ENCODE assay signal across 10 cellular contexts in the genomic region with DNA sequence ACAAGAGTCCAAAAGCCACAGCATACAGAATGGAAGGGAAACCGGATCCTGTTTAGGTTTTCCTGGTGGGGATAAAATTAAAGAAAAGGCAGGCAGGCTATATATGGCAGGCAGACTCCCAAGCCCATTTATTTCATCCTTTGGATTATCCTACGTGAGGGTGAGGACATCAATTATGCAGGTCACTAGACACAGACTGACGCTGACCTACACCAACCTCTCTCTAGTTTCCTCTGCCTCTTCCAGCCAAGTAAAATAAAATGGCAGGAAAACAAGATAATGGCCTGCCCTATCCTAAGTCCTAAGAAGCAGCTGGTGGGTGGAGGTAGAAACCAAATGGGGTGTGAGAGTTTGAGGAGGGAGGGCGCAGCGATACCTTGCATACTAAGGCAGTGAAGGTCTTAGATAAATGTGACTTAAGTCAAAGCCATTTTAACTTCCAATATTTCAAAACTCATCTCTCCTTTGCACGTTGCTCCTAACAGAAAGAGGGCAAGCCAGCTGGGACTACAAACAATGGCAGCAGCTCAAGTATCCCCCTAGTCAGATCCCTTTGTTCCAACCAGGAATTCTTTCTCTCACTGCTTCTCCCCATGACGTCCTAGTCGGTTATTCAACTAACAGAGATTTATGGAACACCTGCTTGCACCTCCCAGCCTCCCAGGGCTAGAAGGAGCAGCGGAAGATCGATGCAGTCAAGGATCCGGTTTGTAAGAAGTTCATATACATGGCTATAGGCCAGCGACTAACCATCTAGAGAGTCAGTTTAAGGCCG.
DNase-seq lines count a peak whose midpoint lies in the region; ATAC-seq lines count a peak whose summit lies in the region.
"Had no signal": no experiment of that assay in that cellular context is flagged by ENCODE, and none has a peak within 500 bp of the region (broad histone marks: within the 10 kb centered on the region; RNA-seq: fewer than 3 reads in every experiment).

No MANE protein-coding gene starts in this region.

- no peaks in the 10 kb centered on the region for H3K9me3 Mint-ChIP-seq in activated T-cell treated with anti-CD3 and anti-CD28 coated beads, Interleukin-2, amount 50 U/mL, for 72 hours
- no peaks in the 10 kb centered on the region for H3K9me3 Mint-ChIP-seq in activated T-cell treated with anti-CD3 and anti-CD28 coated beads, Interleukin-2, amount 50 U/mL, for 4 hours
- H3K9me3 Mint-ChIP-seq: activated naive CD4-positive, alpha-beta T cell treated with anti-CD3 and anti-CD28 coated beads, Interleukin-2, amount 50 U/mL, for 24 hours had no signal

- peak overlapping the region; percentile 13 for H3K27ac ChIP-seq in iPS-18a (ENCODE audit: low read length)
- peak overlapping the region; percentile 12 for H3K27ac ChIP-seq in temporal lobe (ENCODE audit: low read depth, low read length)

- no peaks in the 10 kb centered on the region for H3K27me3 ChIP-seq in adipocyte (replicated peaks; ENCODE audit: control insufficient read depth, insufficient read depth, low read length)
- H3K27me3 ChIP-seq in iPS-18a (ENCODE audit: control insufficient read depth, insufficient read depth, low read length) = no peaks in the 10 kb centered on the region

- H3K4me1 ChIP-seq in adipocyte (ENCODE audit: control insufficient read depth, insufficient read depth, low read length) = peaks cover 54% of the 10 kb centered on the region
- peaks cover 33% of the 10 kb centered on the region for H3K4me1 ChIP-seq in iPS-18a (ENCODE audit: control insufficient read depth, low read depth, low read length)

- no peak for DNase-seq in activated T-cell treated with anti-CD3 and anti-CD28 coated beads, Interleukin-2, amount 50 U/mL, for 72 hours
- no peak for DNase-seq in activated T-cell treated with anti-CD3 and anti-CD28 coated beads, Interleukin-2, amount 50 U/mL, for 4 hours
- DNase-seq in adipocyte (ENCODE audit: low read depth) (no peak), H4 (ENCODE audit: low spot score) (no peak)
- no peak for DNase-seq in stimulated activated CD4-positive, alpha-beta T cell treated with anti-CD3 and anti-CD28 coated beads, Interleukin-15, amount 100 ng/mL, for 24 hours
- no peak for DNase-seq in stimulated activated CD4-positive, alpha-beta T cell treated with anti-CD3 and anti-CD28 coated beads, Interleukin-2, amount 100 ng/mL, for 48 hours
- DNase-seq: Karpas-422 had no signal

- H3K36me3 ChIP-seq in adipocyte (ENCODE audit: control insufficient read depth, insufficient read depth, low read length, severe bottlenecking) (peaks cover 49% of the 10 kb centered on the region), iPS-18a (ENCODE audit: control insufficient read depth, low read depth, low read length) (peaks cover 4% of the 10 kb centered on the region)

- H3K4me3 Mint-ChIP-seq in activated T-cell treated with anti-CD3 and anti-CD28 coated beads, Interleukin-2, amount 50 U/mL, for 72 hours = no peak overlapping the region
- H3K4me3 Mint-ChIP-seq in activated T-cell treated with anti-CD3 and anti-CD28 coated beads, Interleukin-2, amount 50 U/mL, for 4 hours = no peak overlapping the region
- H3K4me3 Mint-ChIP-seq: activated naive CD4-positive, alpha-beta T cell treated with anti-CD3 and anti-CD28 coated beads, Interleukin-2, amount 50 U/mL, for 24 hours had no signal

- peaks cover 28% of the 10 kb centered on the region for H3K4me1 Mint-ChIP-seq in activated T-cell treated with anti-CD3 and anti-CD28 coated beads, Interleukin-2, amount 50 U/mL, for 72 hours (ENCODE audit: low read depth)
- H3K4me1 Mint-ChIP-seq in activated T-cell treated with anti-CD3 and anti-CD28 coated beads, Interleukin-2, amount 50 U/mL, for 4 hours (ENCODE audit: low read depth) = peaks cover 31% of the 10 kb centered on the region

- no peak for ATAC-seq in activated T-cell treated with anti-CD3 and anti-CD28 coated beads, Interleukin-2, amount 50 U/mL, for 72 hours (replicated peaks in 1 of 2)
- ATAC-seq in activated T-cell treated with anti-CD3 and anti-CD28 coated beads, Interleukin-2, amount 50 U/mL, for 4 hours = no peak

- no peaks in the 10 kb centered on the region for H3K27me3 Mint-ChIP-seq in activated T-cell treated with anti-CD3 and anti-CD28 coated beads, Interleukin-2, amount 50 U/mL, for 72 hours (ENCODE audit: low read depth)
- no peaks in the 10 kb centered on the region for H3K27me3 Mint-ChIP-seq in activated T-cell treated with anti-CD3 and anti-CD28 coated beads, Interleukin-2, amount 50 U/mL, for 4 hours (ENCODE audit: low read depth)
- H3K27me3 Mint-ChIP-seq: activated naive CD4-positive, alpha-beta T cell treated with anti-CD3 and anti-CD28 coated beads, Interleukin-2, amount 50 U/mL, for 24 hours had no signal

- peak overlapping the region; percentile 1 for H3K27ac Mint-ChIP-seq in activated T-cell treated with anti-CD3 and anti-CD28 coated beads, Interleukin-2, amount 50 U/mL, for 72 hours
- H3K27ac Mint-ChIP-seq: activated naive CD4-positive, alpha-beta T cell treated with anti-CD3 and anti-CD28 coated beads, Interleukin-2, amount 50 U/mL, for 24 hours had no signal

- H3K9me3 ChIP-seq in adipocyte (ENCODE audit: control insufficient read depth, low read length) = no peaks in the 10 kb centered on the region
- no peaks in the 10 kb centered on the region for H3K9me3 ChIP-seq in iPS-18a (ENCODE audit: control insufficient read depth, low read depth, low read length)

- H3K9ac ChIP-seq in adipocyte (ENCODE audit: low read length) (peak overlapping the region; percentile 31), iPS-18a (ENCODE audit: low read length) (peak overlapping the region; percentile 24)

- H3K4me3 ChIP-seq in adipocyte (ENCODE audit: low read length) (no peak overlapping the region), iPS-18a (ENCODE audit: low read length) (peak overlapping the region; percentile 2)

- H3K36me3 Mint-ChIP-seq in activated T-cell treated with anti-CD3 and anti-CD28 coated beads, Interleukin-2, amount 50 U/mL, for 72 hours (ENCODE audit: insufficient read depth in 2 of 2) = peaks cover 7 to 33% of the 10 kb centered on the region in 2 donors
- H3K36me3 Mint-ChIP-seq in activated T-cell treated with anti-CD3 and anti-CD28 coated beads, Interleukin-2, amount 50 U/mL, for 4 hours (ENCODE audit: insufficient read depth) = peaks cover 56% of the 10 kb centered on the region
